9 cellular contexts compared by ENCODE assay signal in genomic region chr18:34867520-34867919, GRCh38.
DNase-seq lines count a peak whose midpoint lies in the region; ATAC-seq and TF ChIP-seq lines count a peak whose summit lies in the region.
"Had no signal": no experiment of that assay in that cellular context is flagged by ENCODE, and none has a peak within 500 bp of the region (broad histone marks: within the 10 kb centered on the region; RNA-seq: fewer than 3 reads in every experiment).

No MANE protein-coding gene starts in this region.

- BruUV-seq in PC-9 (replicated peaks; lab: Mats Ljungman, UMichigan) = no TSS peak

- DNase-seq in GM12864 (ENCODE audit: low read depth) (no peak), NCI-H187 treated with DMSO at 0.1 percent for 48 hours (lab: John Stamatoyannopoulos, UW) (peak; percentile 13), cardiac fibroblast (ENCODE audit: low read depth in 2 of 2) (peak; percentile 37 to 38), PC-9 (no peak), T1000 (lab: John Stamatoyannopoulos, UW) (no peak)
- DNase-seq: NCI-H146 had no signal

- no peaks in the 10 kb centered on the region for H3K27me3 Mint-ChIP-seq in stimulated activated memory B cell treated with anti-CD40 and anti-IgM and Interleukin-4, amounts not matched to agents 10 μg/mL and 1 μg/mL and 100 μg/mL, for 72 hours

- H3K9me2 ChIP-seq in neural cell (ENCODE audit: insufficient read depth, low read length) = no peaks in the 10 kb centered on the region
- H3K9me2 ChIP-seq in PC-9 (ENCODE audit: insufficient read depth) = no peaks in the 10 kb centered on the region

- H3K4me2 ChIP-seq in neural cell (ENCODE audit: low read length) (no peak overlapping the region), PC-9 (no peak overlapping the region)

- H3K4me1 ChIP-seq in PC-9 (replicated peaks; ENCODE audit: insufficient read depth) = no peaks in the 10 kb centered on the region

- no peak overlapping the region for H3K4me3 ChIP-seq in GM12864 (ENCODE audit: low read depth, low read length)
- H3K4me3 ChIP-seq in cardiac fibroblast (replicated peaks in 1 of 2; ENCODE audit: low read depth in 2 of 2, low read length in 2 of 2) = no peak overlapping the region
- H3K4me3 ChIP-seq in neural cell (ENCODE audit: low read length) = no peak overlapping the region
- H3K4me3 ChIP-seq in PC-9 = no peak overlapping the region

- no peaks in the 10 kb centered on the region for H3K9me3 ChIP-seq in neural cell (ENCODE audit: low read length)
- H3K9me3 ChIP-seq in PC-9 (ENCODE audit: insufficient read depth, low read depth) = no peaks in the 10 kb centered on the region

- TF ChIP-seq RAD21 in neural cell (conservative IDR thresholded peaks at IDR 0.05) = peak; percentile 36

- H3K27ac ChIP-seq in neural cell (ENCODE audit: low read length) = peak overlapping the region; percentile 34
- no peak overlapping the region for H3K27ac ChIP-seq in PC-9

- H3K9ac ChIP-seq in neural cell (ENCODE audit: low read length) = no peak overlapping the region

- intact Hi-C loops in PC-9 (cut with micrococcal nuclease; ENCODE audit: unreplicated experiment) = loop anchor here (2.0 to 10.0 kb wide), 2 partner anchors 137 to 277 kb away; no protein-coding TSS in a partner anchor

- H3F3A ChIP-seq in neural cell (ENCODE audit: insufficient read depth, low read length, poor library complexity, severe bottlenecking) = no peaks in the 10 kb centered on the region
- no peaks in the 10 kb centered on the region for H3F3A ChIP-seq in PC-9 (ENCODE audit: insufficient read depth, low read depth)

- no peak overlapping the region for H3K4me3 Mint-ChIP-seq in stimulated activated memory B cell treated with anti-CD40 and anti-IgM and Interleukin-4, amounts not matched to agents 10 μg/mL and 1 μg/mL and 100 μg/mL, for 72 hours

- ATAC-seq in stimulated activated memory B cell treated with anti-CD40 and anti-IgM and Interleukin-4, amounts not matched to agents 10 μg/mL and 1 μg/mL and 100 μg/mL, for 72 hours = no peak
- no peak for ATAC-seq in HG03175 (IDR thresholded peaks at IDR 0.05; ENCODE audit: unreplicated experiment)

- H3K36me3 ChIP-seq in neural cell (ENCODE audit: insufficient read depth, low read length) = no peaks in the 10 kb centered on the region
- H3K36me3 ChIP-seq in PC-9 (ENCODE audit: low read depth) = no peaks in the 10 kb centered on the region

- TF ChIP-seq CTCF in GM12864 (IDR thresholded peaks at IDR 0.05; ENCODE audit: low read depth, low read length, missing control alignments) (peak; percentile 26), cardiac fibroblast (IDR thresholded peaks at IDR 0.05; ENCODE audit: low read depth, low read length) (peak; percentile 37), neural cell (IDR thresholded peaks at IDR 0.05; ENCODE audit: poor library complexity, severe bottlenecking) (peak; percentile 58), PC-9 (conservative IDR thresholded peaks at IDR 0.05) (no peak)

- H3K27ac Mint-ChIP-seq in stimulated activated memory B cell treated with anti-CD40 and anti-IgM and Interleukin-4, amounts not matched to agents 10 μg/mL and 1 μg/mL and 100 μg/mL, for 72 hours = no peak overlapping the region

- CTCF ChIA-PET in PC-9 (lab: Charles Lee) = no interaction called here

- peaks cover 7% of the 10 kb centered on the region for H3K4me1 Mint-ChIP-seq in stimulated activated memory B cell treated with anti-CD40 and anti-IgM and Interleukin-4, amounts not matched to agents 10 μg/mL and 1 μg/mL and 100 μg/mL, for 72 hours

- H3K36me3 Mint-ChIP-seq in stimulated activated memory B cell treated with anti-CD40 and anti-IgM and Interleukin-4, amounts not matched to agents 10 μg/mL and 1 μg/mL and 100 μg/mL, for 72 hours = no peaks in the 10 kb centered on the region

- no peaks in the 10 kb centered on the region for H3K9me3 Mint-ChIP-seq in stimulated activated memory B cell treated with anti-CD40 and anti-IgM and Interleukin-4, amounts not matched to agents 10 μg/mL and 1 μg/mL and 100 μg/mL, for 72 hours

- TF ChIP-seq EP300 in neural cell (conservative IDR thresholded peaks at IDR 0.05; ENCODE audit: poor library complexity, severe bottlenecking) = no peak

- H4K20me1 ChIP-seq in neural cell (ENCODE audit: insufficient read depth) (no peaks in the 10 kb centered on the region), PC-9 (ENCODE audit: insufficient read depth) (no peaks in the 10 kb centered on the region)

- POLR2A ChIA-PET in PC-9 (lab: Charles Lee; ENCODE audit: unreplicated experiment) = no interaction called here

- H2AFZ ChIP-seq in neural cell (ENCODE audit: low read depth, low read length) (no peak overlapping the region), PC-9 (no peak overlapping the region)

- H3K79me2 ChIP-seq in neural cell (replicated peaks; ENCODE audit: insufficient read depth, low read length) (no peaks in the 10 kb centered on the region), PC-9 (ENCODE audit: low read depth) (no peaks in the 10 kb centered on the region)

- H3K27me3 ChIP-seq in neural cell (ENCODE audit: insufficient read depth, low read depth, low read length) (no peaks in the 10 kb centered on the region), PC-9 (ENCODE audit: insufficient read depth, low read depth) (no peaks in the 10 kb centered on the region)

TF ChIP-seq in neural cell, 6 proteins besides CTCF, POLR2A, EP300 and RAD21:
- TF ChIP-seq REST (IDR thresholded peaks at IDR 0.05; ENCODE audit: borderline replicate concordance) (peak; percentile 58), POLR2AphosphoS5 (IDR thresholded peaks at IDR 0.05) (no peak)

Comparison
In these comparisons a context has a peak if more than half of its experiments do, and no peak if none do; other contexts are left out.
1. DNase-seq: peak in NCI-H187 treated with DMSO at 0.1 percent for 48 hours (single experiment) and cardiac fibroblast (2 of 2); none in GM12864 (single experiment), PC-9 (0 of 2) and T1000 (single experiment).